Comparison of ENCODE assay signal across 25 cellular contexts in the genomic region with DNA sequence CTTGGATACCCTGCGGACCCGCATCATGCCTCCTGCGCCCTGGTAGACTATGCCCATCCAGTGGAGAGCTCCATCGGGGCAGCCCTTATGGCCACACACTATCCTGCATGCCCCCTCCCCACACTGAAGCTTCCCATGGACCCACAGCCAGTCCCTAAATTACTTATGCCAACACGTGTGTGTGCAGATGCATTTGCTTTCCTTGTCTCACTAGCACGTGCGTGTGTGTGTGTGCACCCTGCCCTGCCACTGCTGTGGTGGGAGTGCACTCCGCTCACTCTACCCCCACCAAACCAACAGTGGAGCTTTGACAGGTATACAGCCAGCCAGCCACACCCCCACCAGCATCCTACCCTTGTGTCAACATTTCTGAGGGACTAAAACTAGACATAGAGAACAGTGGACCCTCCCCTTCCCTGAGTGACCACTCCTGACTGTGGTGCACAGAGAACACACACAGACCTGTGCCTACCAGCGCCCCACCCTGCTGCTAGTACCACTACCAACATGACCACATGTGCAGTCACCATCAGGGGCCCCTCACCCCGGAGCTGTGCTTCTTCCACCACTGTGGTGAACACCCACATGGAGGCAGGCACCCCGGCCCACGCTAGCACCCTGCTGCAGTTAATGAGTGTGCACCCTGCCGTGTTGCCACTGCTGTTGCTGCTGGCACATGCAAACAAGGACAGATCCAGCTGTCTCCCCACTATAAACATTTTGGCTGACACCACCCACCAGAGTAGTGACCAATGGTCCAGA.
DNase-seq lines count a peak whose midpoint lies in the region; ATAC-seq, FAIRE-seq and TF ChIP-seq lines count a peak whose summit lies in the region.
"Had no signal": no experiment of that assay in that cellular context is flagged by ENCODE, and none has a peak within 500 bp of the region (broad histone marks: within the 10 kb centered on the region; RNA-seq: fewer than 3 reads in every experiment).

No MANE protein-coding gene starts in this region.

- H3K4me3 ChIP-seq in HepG2 (replicated peaks in 1 of 3; ENCODE audit: insufficient read depth in 1 of 3, low read depth in 2 of 3, low read length in 3 of 3), result no peak overlapping the region
- H3K4me3 ChIP-seq in right lobe of liver, result no peak overlapping the region
- no peak overlapping the region for H3K4me3 ChIP-seq in upper lobe of left lung
- no peak overlapping the region for H3K4me3 ChIP-seq in Karpas-422 (ENCODE audit: low read length)
- H3K4me3 ChIP-seq: A549; BLaER1 treated with 17β-estradiol and CSF1 and Interleukin-3, amounts not matched to agents 10 nM and 100 nM; GM23248 had no signal

- H3K9me3 Mint-ChIP-seq in chondrocyte (ENCODE audit: low read depth), result peaks cover 72% of the 10 kb centered on the region
- H3K9me3 Mint-ChIP-seq in HFFc6, result peaks cover 78% of the 10 kb centered on the region

- DNase-seq in HepG2 (ENCODE audit: low spot score) (no peak), right lobe of liver (no peak), chondrocyte (ENCODE audit: low spot score) (peak; percentile 90), upper lobe of left lung (peak in 1 of 2 donors; percentile 45), HFFc6 (no peak), GM13977 (ENCODE audit: low spot score) (no peak), Karpas-422 (no peak)
- DNase-seq: 8988T; ACHN; AML-193; BE2C; Caco-2; CD4-positive, alpha-beta memory T cell; DMS153; DND-41; GM23248; H7 had no signal

- CTCF ChIA-PET in HepG2 (lab: Yijun Ruan, JAX; ENCODE audit: low intra/inter-chr PET ratio, low total read pairs), result no interaction called here

- no peak for TF ChIP-seq RAD21 in HepG2 (CRISPR knock-in tag; IDR thresholded peaks at IDR 0.05)

- 10% methylated on average over 5 of the region's 13 CpGs for WGBS in HepG2 (ENCODE audit: low lambda C conversion rate)
- WGBS in right lobe of liver (ENCODE audit: insufficient coverage, low coverage, low lambda C conversion rate, missing lambda C conversion rate), result 43% methylated on average over 1 of the region's 13 CpGs
- WGBS in upper lobe of left lung, 2 donors, result 91 to 93% methylated on average over 6 to 13 of the region's 13 CpGs

- H3K27ac Mint-ChIP-seq in chondrocyte (ENCODE audit: unreplicated experiment) (no peak overlapping the region), HFFc6 (no peak overlapping the region)
- H3K27ac Mint-ChIP-seq: CD14-positive monocyte; CD4-positive, alpha-beta memory T cell had no signal

- TF ChIP-seq POLR2A in HepG2 (IDR thresholded peaks at IDR 0.05; ENCODE audit: insufficient read depth in 1 of 2, low read depth in 2 of 2, low read length in 2 of 2) (no peak), right lobe of liver (IDR thresholded peaks at IDR 0.05) (no peak), upper lobe of left lung (IDR thresholded peaks at IDR 0.05) (no peak)

- POLR2A ChIA-PET in HepG2 (lab: Yijun Ruan, JAX), result no interaction called here

- H3K27ac ChIP-seq in HepG2 (ENCODE audit: extremely low read length, insufficient read depth, low read length), result no peak overlapping the region
- no peak overlapping the region for H3K27ac ChIP-seq in right lobe of liver
- H3K27ac ChIP-seq in upper lobe of left lung, result no peak overlapping the region
- H3K27ac ChIP-seq in Karpas-422 (ENCODE audit: low read length), result no peak overlapping the region
- H3K27ac ChIP-seq: A549; BLaER1 treated with 17β-estradiol and CSF1 and Interleukin-3, amounts not matched to agents 10 nM and 100 nM; GM23248 had no signal

- H3K79me2 ChIP-seq in HepG2 (ENCODE audit: insufficient read depth, low read length) (no peaks in the 10 kb centered on the region), Karpas-422 (ENCODE audit: low read length) (no peaks in the 10 kb centered on the region)

- H4K20me1 ChIP-seq in HepG2 (ENCODE audit: insufficient read depth, low read length) (no peaks in the 10 kb centered on the region), Karpas-422 (ENCODE audit: insufficient read depth, low read depth, low read length) (no peaks in the 10 kb centered on the region)
- H4K20me1 ChIP-seq: BLaER1 treated with 17β-estradiol and CSF1 and Interleukin-3, amounts not matched to agents 10 nM and 100 nM had no signal

- H3K9me2 ChIP-seq in Karpas-422 (replicated peaks; ENCODE audit: insufficient read depth, low read length), result no peaks in the 10 kb centered on the region

- H3K27me3 Mint-ChIP-seq in chondrocyte (ENCODE audit: low read depth) (no peaks in the 10 kb centered on the region), HFFc6 (ENCODE audit: insufficient read depth) (no peaks in the 10 kb centered on the region)
- H3K27me3 Mint-ChIP-seq: CD4-positive, alpha-beta memory T cell had no signal

- H3K4me2 ChIP-seq in HepG2 (ENCODE audit: low read depth, low read length) (no peak overlapping the region), Karpas-422 (ENCODE audit: low read depth, low read length, poor library complexity, severe bottlenecking) (no peak overlapping the region)
- H3K4me2 ChIP-seq: A549; BLaER1 treated with 17β-estradiol and CSF1 and Interleukin-3, amounts not matched to agents 10 nM and 100 nM had no signal

- H3K4me1 ChIP-seq in HepG2 (ENCODE audit: insufficient read depth, low read length), result no peaks in the 10 kb centered on the region
- H3K4me1 ChIP-seq in right lobe of liver, result no peaks in the 10 kb centered on the region
- no peaks in the 10 kb centered on the region for H3K4me1 ChIP-seq in upper lobe of left lung
- no peaks in the 10 kb centered on the region for H3K4me1 ChIP-seq in Karpas-422 (ENCODE audit: low read length)
- H3K4me1 ChIP-seq: A549; BE2C; BLaER1 treated with 17β-estradiol and CSF1 and Interleukin-3, amounts not matched to agents 10 nM and 100 nM; Caco-2 had no signal

- BruUV-seq in HepG2 (replicated peaks; lab: Mats Ljungman, UMichigan), result no TSS peak

- H3K9ac ChIP-seq in HepG2 (ENCODE audit: insufficient read depth, low read depth, low read length) (no peak overlapping the region), Karpas-422 (ENCODE audit: low read length) (no peak overlapping the region)
- H3K9ac ChIP-seq: BLaER1 treated with 17β-estradiol and CSF1 and Interleukin-3, amounts not matched to agents 10 nM and 100 nM; GM23248 had no signal

- H3K9me3 ChIP-seq in HepG2 (ENCODE audit: low read length) (peaks cover 100% of the 10 kb centered on the region), right lobe of liver (no peaks in the 10 kb centered on the region), upper lobe of left lung (peaks cover 0 to 30% (median 8%) of the 10 kb centered on the region in 4 donors), Karpas-422 (ENCODE audit: low read length) (peaks cover 36% of the 10 kb centered on the region)
- H3K9me3 ChIP-seq: A549, BE2C had no signal

- TF ChIP-seq CTCF in HepG2 (CRISPR knock-in tag; IDR thresholded peaks at IDR 0.05), result no peak
- no peak for TF ChIP-seq CTCF in right lobe of liver (IDR thresholded peaks at IDR 0.05)
- TF ChIP-seq CTCF in chondrocyte (IDR thresholded peaks at IDR 0.05), result no peak
- no peak for TF ChIP-seq CTCF in upper lobe of left lung (IDR thresholded peaks at IDR 0.05)
- no peak for TF ChIP-seq CTCF in HFFc6 (IDR thresholded peaks at IDR 0.05)
- no peak for TF ChIP-seq CTCF in GM13977 (IDR thresholded peaks at IDR 0.05; ENCODE audit: extremely low read depth, insufficient read depth, missing control alignments)

- no peaks in the 10 kb centered on the region for H3K27me3 ChIP-seq in HepG2 (ENCODE audit: control insufficient read depth in 1 of 2, insufficient read depth in 2 of 2, low read length in 2 of 2)
- H3K27me3 ChIP-seq in right lobe of liver, result no peaks in the 10 kb centered on the region
- no peaks in the 10 kb centered on the region for H3K27me3 ChIP-seq in upper lobe of left lung
- no peaks in the 10 kb centered on the region for H3K27me3 ChIP-seq in Karpas-422 (ENCODE audit: low read length)
- H3K27me3 ChIP-seq: BE2C; BLaER1 treated with 17β-estradiol and CSF1 and Interleukin-3, amounts not matched to agents 10 nM and 100 nM had no signal

- intact Hi-C loops in HepG2 (cut with micrococcal nuclease; ENCODE audit: unreplicated experiment), result no loop called here
- intact Hi-C loops in right lobe of liver (cut with DNase I), result no loop called here

- H3K4me3 Mint-ChIP-seq in chondrocyte (ENCODE audit: unreplicated experiment) (no peak overlapping the region), HFFc6 (no peak overlapping the region)
- H3K4me3 Mint-ChIP-seq: CD14-positive monocyte; CD4-positive, alpha-beta memory T cell had no signal

- H3K36me3 ChIP-seq in HepG2 (replicated peaks in 1 of 2; ENCODE audit: control insufficient read depth in 1 of 2, insufficient read depth in 2 of 2, low read length in 2 of 2) (no peaks in the 10 kb centered on the region), right lobe of liver (no peaks in the 10 kb centered on the region), upper lobe of left lung (no peaks in the 10 kb centered on the region), Karpas-422 (ENCODE audit: insufficient read depth, low read length) (no peaks in the 10 kb centered on the region)
- H3K36me3 ChIP-seq: BE2C had no signal

- no peak overlapping the region for H2AFZ ChIP-seq in HepG2 (ENCODE audit: low read length)
- H2AFZ ChIP-seq in Karpas-422 (ENCODE audit: low read length), result no peak overlapping the region
- H2AFZ ChIP-seq: GM23248 had no signal

- in situ Hi-C loops in HepG2 (cut with HindIII; ENCODE audit: extremely low pct_ligation_motif_present, low pct_unique_long_range_greater_than_20kb), result no loop called here
- in situ Hi-C loops in GM13977 (cut with MboI; ENCODE audit: low pct_unique_long_range_greater_than_20kb, low sequenced_read_pairs, unreplicated experiment), result no loop called here

- H3K4me1 Mint-ChIP-seq in chondrocyte (ENCODE audit: low read depth) (no peaks in the 10 kb centered on the region), HFFc6 (ENCODE audit: low read depth) (no peaks in the 10 kb centered on the region)
- H3K4me1 Mint-ChIP-seq: CD14-positive monocyte; CD4-positive, alpha-beta memory T cell had no signal

- TF ChIP-seq EP300 in HepG2 (IDR thresholded peaks at IDR 0.05; ENCODE audit: low read depth in 2 of 2, low read length in 2 of 2), result no peak
- TF ChIP-seq EP300 in HepG2 (CRISPR knock-in tag; IDR thresholded peaks at IDR 0.05; ENCODE audit: borderline replicate concordance), result no peak
- TF ChIP-seq EP300 in upper lobe of left lung (IDR thresholded peaks at IDR 0.05), result no peak

- no peaks in the 10 kb centered on the region for H3K36me3 Mint-ChIP-seq in chondrocyte (ENCODE audit: low read depth)
- H3K36me3 Mint-ChIP-seq in HFFc6 (ENCODE audit: low read depth), result no peaks in the 10 kb centered on the region
- H3K36me3 Mint-ChIP-seq: CD14-positive monocyte had no signal

- no peak for FAIRE-seq in HepG2 (lab: Jason Lieb, UNC)
- FAIRE-seq: A549, G401.6, GM12892, GM19239, H1 had no signal

- ATAC-seq in HepG2 (no peak), right lobe of liver (no peak), upper lobe of left lung (ENCODE audit: low FRiP score in 2 of 2) (peak; percentile 19 to 43)
- ATAC-seq: A549, HCT116 had no signal

TF ChIP-seq in HepG2, 621 proteins besides CTCF, POLR2A, EP300 and RAD21 (continues in another document):
- TF ChIP-seq FOSL2 (CRISPR knock-in tag; IDR thresholded peaks at IDR 0.05), result no peak

Comparison
In these comparisons a context has a peak if more than half of its experiments do, and no peak if none do; other contexts are left out.
1. ATAC-seq: peak in upper lobe of left lung (2 of 2); none in HepG2 (single experiment) and right lobe of liver (0 of 4).